1 cellular context compared by ENCODE assay signal in the genomic region with DNA sequence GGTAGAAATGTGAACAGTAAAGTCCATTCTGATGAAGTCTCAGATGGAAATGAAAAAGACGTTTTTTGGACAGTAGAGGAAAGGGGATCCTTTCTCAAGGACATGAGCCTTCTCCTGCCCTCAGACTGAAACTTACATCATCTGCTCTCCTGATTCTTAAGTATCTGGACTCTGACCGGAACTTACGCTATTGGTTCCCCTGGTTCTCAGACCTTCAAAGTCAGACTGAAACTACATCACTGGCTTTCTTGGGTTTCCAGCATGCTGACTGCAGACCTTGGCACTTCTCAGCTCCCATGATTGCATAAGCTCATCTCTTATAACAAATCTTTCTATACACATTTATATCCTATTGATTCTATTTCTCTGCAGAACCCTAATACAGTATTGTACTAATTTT.
TF ChIP-seq lines count a peak whose summit lies in the region.

No MANE protein-coding gene starts in this region.

TF ChIP-seq in WTC11, 78 proteins besides CTCF, POLR2A, EP300 and RAD21 (continued from another document):
- TF ChIP-seq, protein P1, sequence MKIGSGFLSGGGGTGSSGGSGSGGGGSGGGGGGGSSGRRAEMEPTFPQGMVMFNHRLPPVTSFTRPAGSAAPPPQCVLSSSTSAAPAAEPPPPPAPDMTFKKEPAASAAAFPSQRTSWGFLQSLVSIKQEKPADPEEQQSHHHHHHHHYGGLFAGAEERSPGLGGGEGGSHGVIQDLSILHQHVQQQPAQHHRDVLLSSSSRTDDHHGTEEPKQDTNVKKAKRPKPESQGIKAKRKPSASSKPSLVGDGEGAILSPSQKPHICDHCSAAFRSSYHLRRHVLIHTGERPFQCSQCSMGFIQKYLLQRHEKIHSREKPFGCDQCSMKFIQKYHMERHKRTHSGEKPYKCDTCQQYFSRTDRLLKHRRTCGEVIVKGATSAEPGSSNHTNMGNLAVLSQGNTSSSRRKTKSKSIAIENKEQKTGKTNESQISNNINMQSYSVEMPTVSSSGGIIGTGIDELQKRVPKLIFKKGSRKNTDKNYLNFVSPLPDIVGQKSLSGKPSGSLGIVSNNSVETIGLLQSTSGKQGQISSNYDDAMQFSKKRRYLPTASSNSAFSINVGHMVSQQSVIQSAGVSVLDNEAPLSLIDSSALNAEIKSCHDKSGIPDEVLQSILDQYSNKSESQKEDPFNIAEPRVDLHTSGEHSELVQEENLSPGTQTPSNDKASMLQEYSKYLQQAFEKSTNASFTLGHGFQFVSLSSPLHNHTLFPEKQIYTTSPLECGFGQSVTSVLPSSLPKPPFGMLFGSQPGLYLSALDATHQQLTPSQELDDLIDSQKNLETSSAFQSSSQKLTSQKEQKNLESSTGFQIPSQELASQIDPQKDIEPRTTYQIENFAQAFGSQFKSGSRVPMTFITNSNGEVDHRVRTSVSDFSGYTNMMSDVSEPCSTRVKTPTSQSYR (CRISPR knock-in tag; IDR thresholded peaks at IDR 0.05), result no peak
- TF ChIP-seq TP53 (CRISPR knock-in tag; IDR thresholded peaks at IDR 0.05), result no peak
